11 cellular contexts compared by ENCODE assay signal in the genomic region with DNA sequence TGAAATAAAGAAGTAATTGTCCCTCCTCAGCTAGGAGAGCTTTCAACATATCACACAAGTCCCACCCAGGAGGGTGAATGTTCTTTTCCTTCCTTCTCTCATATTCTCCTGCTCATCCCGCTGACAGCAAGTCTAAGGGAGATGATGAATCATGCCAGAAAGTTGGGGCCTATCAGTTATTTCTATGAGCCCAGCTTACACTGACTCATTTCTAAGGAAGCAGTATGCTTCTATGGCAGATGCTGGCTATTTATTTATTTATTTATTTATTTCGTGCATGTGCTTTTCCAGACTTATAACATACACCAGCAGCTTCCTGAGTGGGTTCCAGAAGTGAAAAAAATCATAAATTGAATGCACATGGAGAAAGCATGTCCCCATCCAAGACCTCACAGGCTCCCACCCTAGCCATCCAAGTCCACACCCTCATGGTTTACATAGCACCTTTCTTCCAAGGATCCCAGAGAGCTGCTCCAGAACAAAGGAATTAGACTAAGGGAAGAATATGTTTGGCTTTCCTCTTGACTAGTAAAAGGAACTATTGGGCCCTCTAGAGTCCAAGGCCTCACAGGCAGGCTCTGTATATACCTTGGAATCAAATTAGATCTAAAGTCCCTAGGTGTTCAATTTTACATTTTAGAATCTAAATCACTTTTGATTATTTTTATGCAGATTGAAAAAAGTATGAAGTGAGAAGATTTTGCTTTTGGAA.
A peak's percentile ranks its signal among the peaks of the same experiment; 100 is the strongest.
DNase-seq lines count a peak whose midpoint lies in the region; ATAC-seq and TF ChIP-seq lines count a peak whose summit lies in the region.
"Had no signal": no experiment of that assay in that cellular context is flagged by ENCODE, and none has a peak within 500 bp of the region (broad histone marks: within the 10 kb centered on the region; RNA-seq: fewer than 3 reads in every experiment).

No MANE protein-coding gene starts in this region.

- peak; percentile 36 for TF ChIP-seq CTCF in AG09319 (IDR thresholded peaks at IDR 0.05; ENCODE audit: low read depth, low read length)
- TF ChIP-seq CTCF in HFFc6 (IDR thresholded peaks at IDR 0.05), result peak; percentile 60
- no peak for TF ChIP-seq CTCF in activated B cell treated with CpG ODN at 0.5 μM for 24 hours (IDR thresholded peaks at IDR 0.05)
- peak; percentile 6 for TF ChIP-seq CTCF in kidney epithelial cell (IDR thresholded peaks at IDR 0.05; ENCODE audit: insufficient read depth, low read length, poor library complexity, severe bottlenecking)
- no peak for TF ChIP-seq CTCF in right lobe of liver (IDR thresholded peaks at IDR 0.05)

- H3K27ac Mint-ChIP-seq in HFFc6 (peak overlapping the region; percentile 89), activated B cell treated with CpG ODN at 0.5 μM for 24 hours (peak overlapping the region; percentile 83)

- H3K4me1 ChIP-seq in right lobe of liver, result no peaks in the 10 kb centered on the region

- CTCF ChIA-PET in activated B cell treated with CpG ODN at 0.5 μM for 24 hours (lab: Charles Lee), result no interaction called here

- no peak overlapping the region for H3K27ac ChIP-seq in right lobe of liver
- H3K27ac ChIP-seq: thoracic aorta had no signal

- no peaks in the 10 kb centered on the region for H3K36me3 ChIP-seq in kidney epithelial cell (ENCODE audit: control insufficient read depth, insufficient read depth, low read length)
- no peaks in the 10 kb centered on the region for H3K36me3 ChIP-seq in right lobe of liver
- H3K36me3 ChIP-seq: thoracic aorta had no signal

- POLR2A ChIA-PET in activated B cell treated with CpG ODN at 0.5 μM for 24 hours (lab: Charles Lee), result no interaction called here

- H3K4me3 Mint-ChIP-seq in HFFc6, result peak overlapping the region; percentile 71
- no peak overlapping the region for H3K4me3 Mint-ChIP-seq in activated B cell treated with CpG ODN at 0.5 μM for 24 hours

- H3K4me1 Mint-ChIP-seq in HFFc6 (ENCODE audit: low read depth), result peaks cover 85% of the 10 kb centered on the region
- H3K4me1 Mint-ChIP-seq in activated B cell treated with CpG ODN at 0.5 μM for 24 hours, result peaks cover 74% of the 10 kb centered on the region

- intact Hi-C loops in activated B cell treated with CpG ODN at 0.5 μM for 24 hours (cut with micrococcal nuclease), result loop anchor here (1.0 to 5.0 kb wide), 8 partner anchors 7 to 1077 kb away; no protein-coding TSS in a partner anchor
- intact Hi-C loops in right lobe of liver (cut with DNase I), result no loop called here

- H3K9me3 ChIP-seq in right lobe of liver, result no peaks in the 10 kb centered on the region
- H3K9me3 ChIP-seq: thoracic aorta had no signal

- WGBS in right lobe of liver (ENCODE audit: insufficient coverage, low coverage, low lambda C conversion rate, missing lambda C conversion rate), result 44% methylated on average over 1 of the region's 2 CpGs

- no peaks in the 10 kb centered on the region for H3K27me3 Mint-ChIP-seq in HFFc6 (ENCODE audit: insufficient read depth)
- H3K27me3 Mint-ChIP-seq in activated B cell treated with CpG ODN at 0.5 μM for 24 hours, result no peaks in the 10 kb centered on the region

- no peak overlapping the region for H3K4me3 ChIP-seq in kidney epithelial cell (ENCODE audit: low read depth, low read length)
- H3K4me3 ChIP-seq in right lobe of liver, result no peak overlapping the region
- H3K4me3 ChIP-seq: skin epidermis, thoracic aorta had no signal

- ATAC-seq in activated B cell treated with CpG ODN at 0.5 μM for 24 hours (ENCODE audit: low read depth) (no peak), right lobe of liver (no peak), esophagus mucosa (no peak)

- peak; percentile 63 for DNase-seq in AG09319 (ENCODE audit: extremely low read depth, low read depth)
- peak; percentile 96 for DNase-seq in HFFc6
- no peak for DNase-seq in activated B cell treated with CpG ODN at 0.5 μM for 24 hours
- peak; percentile 43 for DNase-seq in kidney epithelial cell (ENCODE audit: low read depth)
- DNase-seq in right lobe of liver, result no peak
- no peak for DNase-seq in NCI-H748 treated with DMSO at 0.1 percent for 48 hours (lab: John Stamatoyannopoulos, UW)
- DNase-seq in COLO668 (lab: John Stamatoyannopoulos, UW; ENCODE audit: unreplicated experiment), result no peak
- DNase-seq: GDM1 had no signal

- H3K9me3 Mint-ChIP-seq in HFFc6 (no peaks in the 10 kb centered on the region), activated B cell treated with CpG ODN at 0.5 μM for 24 hours (no peaks in the 10 kb centered on the region)

- no peak for TF ChIP-seq POLR2A in right lobe of liver (IDR thresholded peaks at IDR 0.05)

- no peaks in the 10 kb centered on the region for H3K27me3 ChIP-seq in kidney epithelial cell (ENCODE audit: control insufficient read depth, insufficient read depth, low read length)
- no peaks in the 10 kb centered on the region for H3K27me3 ChIP-seq in right lobe of liver

- H3K36me3 Mint-ChIP-seq in HFFc6 (ENCODE audit: low read depth) (no peaks in the 10 kb centered on the region), activated B cell treated with CpG ODN at 0.5 μM for 24 hours (ENCODE audit: low read depth) (no peaks in the 10 kb centered on the region)

Comparison
In these comparisons a context has a peak if more than half of its experiments do, and no peak if none do; other contexts are left out.
1. DNase-seq: peak in AG09319 (single experiment), HFFc6 (single experiment) and kidney epithelial cell (single experiment); none in activated B cell treated with CpG ODN at 0.5 μM for 24 hours (single experiment), right lobe of liver (0 of 3), NCI-H748 treated with DMSO at 0.1 percent for 48 hours (single experiment) and COLO668 (single experiment).
2. CTCF ChIP-seq: peak in AG09319 (single experiment), HFFc6 (single experiment) and kidney epithelial cell (single experiment); none in activated B cell treated with CpG ODN at 0.5 μM for 24 hours (single experiment) and right lobe of liver (0 of 4).